8 cellular contexts compared by ENCODE assay signal in genomic region chr3:138609898-138610266, GRCh38. TPM values are rescaled to one million over a fixed set of nuclear protein-coding genes. Genes with fewer than 3 reads are reported as not detected.
A peak's percentile ranks its signal among the peaks of the same experiment; 100 is the strongest.
DNase-seq lines count a peak whose midpoint lies in the region; ATAC-seq and TF ChIP-seq lines count a peak whose summit lies in the region.

No MANE protein-coding gene starts in this region.

- H3K36me3 ChIP-seq in HUES6 (ENCODE audit: control insufficient read depth, insufficient read depth, low read length) (no peaks in the 10 kb centered on the region), breast epithelium (no peaks in the 10 kb centered on the region)

- H3K9me3 ChIP-seq in HUES6 (ENCODE audit: control insufficient read depth, insufficient read depth, low read depth, low read length) (no peaks in the 10 kb centered on the region), breast epithelium (no peaks in the 10 kb centered on the region)

- H3K4me1 ChIP-seq in HUES6 (ENCODE audit: control insufficient read depth, insufficient read depth, low read length): peaks cover 9% of the 10 kb centered on the region
- peaks cover 0 to 3% of the 10 kb centered on the region in 2 donors for H3K4me1 ChIP-seq in breast epithelium
- H3K4me1 ChIP-seq in foreskin keratinocyte: no peaks in the 10 kb centered on the region

- TF ChIP-seq POLR2A in breast epithelium (IDR thresholded peaks at IDR 0.05): no peak

- no peak overlapping the region for H3K9ac ChIP-seq in HUES6 (ENCODE audit: low read length)

- TF ChIP-seq CTCF in breast epithelium (IDR thresholded peaks at IDR 0.05): no peak
- no peak for TF ChIP-seq CTCF in foreskin keratinocyte (conservative IDR thresholded peaks at IDR 0.05)

- intact Hi-C loops in breast epithelium (cut with DNase I; ENCODE audit: low total_unique reads): no loop called here

- H3K4me3 ChIP-seq in HUES6 (ENCODE audit: low read depth, low read length): peak overlapping the region; percentile 86
- peak overlapping the region; percentile 77 to 85 (median 82) for H3K4me3 ChIP-seq in breast epithelium

- no peaks in the 10 kb centered on the region for H3K9me3 Mint-ChIP-seq in natural killer cell treated with Interleukin-12 subunit alpha and Interleukin-12 subunit beta and Interleukin-15 and Interleukin-18, amount 100 ng/mL, for 72 hours

- DNase-seq in AML-193 (lab: John Stamatoyannopoulos, UW): peak; percentile 23 to 33
- no peak for DNase-seq in breast epithelium (ENCODE audit: low spot score in 2 of 2)
- no peak for DNase-seq in natural killer cell treated with Interleukin-12 subunit alpha and Interleukin-12 subunit beta and Interleukin-15 and Interleukin-18, amount 100 ng/mL, for 72 hours (ENCODE audit: low spot score)
- DNase-seq in activated gamma-delta T cell (lab: John Stamatoyannopoulos, UW): no peak
- DNase-seq in foreskin keratinocyte: no peak

- H3K27ac ChIP-seq in HUES6 (ENCODE audit: low read depth, low read length) (no peak overlapping the region), breast epithelium (peak overlapping the region; percentile 94 to 96), foreskin keratinocyte (no peak overlapping the region)

- H3K27me3 ChIP-seq in HUES6 (ENCODE audit: control insufficient read depth, insufficient read depth, low read length) (no peaks in the 10 kb centered on the region; the same call in 1 of the 2 replicates), breast epithelium (peaks cover 0 to 3% of the 10 kb centered on the region in 2 donors), foreskin keratinocyte (no peaks in the 10 kb centered on the region)

- peak overlapping the region; percentile 80 to 96 for H3K27ac Mint-ChIP-seq in natural killer cell treated with Interleukin-12 subunit alpha and Interleukin-12 subunit beta and Interleukin-15 and Interleukin-18, amount 100 ng/mL, for 72 hours

- no peak for ATAC-seq in natural killer cell treated with Interleukin-12 subunit alpha and Interleukin-12 subunit beta and Interleukin-15 and Interleukin-18, amount 100 ng/mL, for 72 hours
- ATAC-seq in foreskin keratinocyte (no peak), HG03045 (IDR thresholded peaks at IDR 0.05; ENCODE audit: unreplicated experiment) (no peak), GM18511 (IDR thresholded peaks at IDR 0.05; ENCODE audit: unreplicated experiment) (no peak)

- H3K4me1 Mint-ChIP-seq in natural killer cell treated with Interleukin-12 subunit alpha and Interleukin-12 subunit beta and Interleukin-15 and Interleukin-18, amount 100 ng/mL, for 72 hours (ENCODE audit: low read depth in 2 of 2): peaks cover 9 to 16% of the 10 kb centered on the region in 2 donors

- H3K4me3 Mint-ChIP-seq in natural killer cell treated with Interleukin-12 subunit alpha and Interleukin-12 subunit beta and Interleukin-15 and Interleukin-18, amount 100 ng/mL, for 72 hours: peak overlapping the region; percentile 88

- no peaks in the 10 kb centered on the region for H3K27me3 Mint-ChIP-seq in natural killer cell treated with Interleukin-12 subunit alpha and Interleukin-12 subunit beta and Interleukin-15 and Interleukin-18, amount 100 ng/mL, for 72 hours

- peaks cover 6% of the 10 kb centered on the region for H3K36me3 Mint-ChIP-seq in natural killer cell treated with Interleukin-12 subunit alpha and Interleukin-12 subunit beta and Interleukin-15 and Interleukin-18, amount 100 ng/mL, for 72 hours

RNA-seq across cellular contexts. Expression of gene FAIM, which starts 1.3 kb away (rescaled TPM):
- total RNA-seq in breast epithelium (10 to 100 TPM; 10.8 to 31.6 (median 14.9) TPM), foreskin keratinocyte (8.0 and 8.7 TPM in 2 replicates)
- 1 to 10 TPM; 6.8 to 9.6 TPM for total RNA-seq in natural killer cell treated with Interleukin-12 subunit alpha and Interleukin-12 subunit beta and Interleukin-15 and Interleukin-18, amount 100 ng/mL, for 72 hours
- polyA plus RNA-seq in foreskin keratinocyte: 8.8 and 13.1 TPM in 2 replicates

RNA-seq across cellular contexts. Expression of gene CEP70, which starts 15.8 kb away (rescaled TPM):
- 10 to 100 TPM; 19.5 to 84.0 (median 58.3) TPM for total RNA-seq in breast epithelium
- total RNA-seq in natural killer cell treated with Interleukin-12 subunit alpha and Interleukin-12 subunit beta and Interleukin-15 and Interleukin-18, amount 100 ng/mL, for 72 hours: 10 to 100 TPM in 1 of 2 donors, 1 to 10 TPM in 1; 9.9 to 10.5 TPM
- 8.8 TPM in 2 replicates for total RNA-seq in foreskin keratinocyte
- 3.5 and 4.2 TPM in 2 replicates for polyA plus RNA-seq in foreskin keratinocyte

Comparison
In these comparisons a context has a peak if more than half of its experiments do, and no peak if none do; other contexts are left out.
1. DNase-seq: peak in AML-193 (2 of 2); none in breast epithelium (0 of 2), natural killer cell treated with Interleukin-12 subunit alpha and Interleukin-12 subunit beta and Interleukin-15 and Interleukin-18, amount 100 ng/mL, for 72 hours (single experiment), activated gamma-delta T cell (single experiment) and foreskin keratinocyte (0 of 2).
2. H3K27ac ChIP-seq: peak in breast epithelium (2 of 2); none in HUES6 (single experiment) and foreskin keratinocyte (single experiment).